ENCODE assay signal across 1 cellular context in the genomic region with DNA sequence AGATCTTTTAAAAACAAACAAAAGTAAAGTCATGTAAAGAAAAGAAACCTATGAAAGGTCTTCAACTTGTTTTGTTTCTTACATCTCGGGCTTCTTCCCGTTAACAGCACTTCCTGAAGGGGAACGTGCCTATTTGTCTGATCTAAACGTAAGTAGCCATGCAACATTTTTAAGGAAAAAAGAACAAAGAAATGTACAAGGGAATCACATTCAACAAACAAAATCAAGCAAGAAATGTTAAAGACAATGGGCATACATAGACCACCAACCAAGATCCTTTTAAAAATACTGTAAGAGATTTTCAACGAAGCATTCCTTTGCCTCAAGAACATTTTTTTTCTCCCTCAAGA.
TF ChIP-seq lines count a peak whose summit lies in the region.

No MANE protein-coding gene starts in this region.

TF ChIP-seq in GM23338, 12 proteins besides CTCF, POLR2A, EP300 and RAD21 (continued from another document):
- TF ChIP-seq, protein P1, sequence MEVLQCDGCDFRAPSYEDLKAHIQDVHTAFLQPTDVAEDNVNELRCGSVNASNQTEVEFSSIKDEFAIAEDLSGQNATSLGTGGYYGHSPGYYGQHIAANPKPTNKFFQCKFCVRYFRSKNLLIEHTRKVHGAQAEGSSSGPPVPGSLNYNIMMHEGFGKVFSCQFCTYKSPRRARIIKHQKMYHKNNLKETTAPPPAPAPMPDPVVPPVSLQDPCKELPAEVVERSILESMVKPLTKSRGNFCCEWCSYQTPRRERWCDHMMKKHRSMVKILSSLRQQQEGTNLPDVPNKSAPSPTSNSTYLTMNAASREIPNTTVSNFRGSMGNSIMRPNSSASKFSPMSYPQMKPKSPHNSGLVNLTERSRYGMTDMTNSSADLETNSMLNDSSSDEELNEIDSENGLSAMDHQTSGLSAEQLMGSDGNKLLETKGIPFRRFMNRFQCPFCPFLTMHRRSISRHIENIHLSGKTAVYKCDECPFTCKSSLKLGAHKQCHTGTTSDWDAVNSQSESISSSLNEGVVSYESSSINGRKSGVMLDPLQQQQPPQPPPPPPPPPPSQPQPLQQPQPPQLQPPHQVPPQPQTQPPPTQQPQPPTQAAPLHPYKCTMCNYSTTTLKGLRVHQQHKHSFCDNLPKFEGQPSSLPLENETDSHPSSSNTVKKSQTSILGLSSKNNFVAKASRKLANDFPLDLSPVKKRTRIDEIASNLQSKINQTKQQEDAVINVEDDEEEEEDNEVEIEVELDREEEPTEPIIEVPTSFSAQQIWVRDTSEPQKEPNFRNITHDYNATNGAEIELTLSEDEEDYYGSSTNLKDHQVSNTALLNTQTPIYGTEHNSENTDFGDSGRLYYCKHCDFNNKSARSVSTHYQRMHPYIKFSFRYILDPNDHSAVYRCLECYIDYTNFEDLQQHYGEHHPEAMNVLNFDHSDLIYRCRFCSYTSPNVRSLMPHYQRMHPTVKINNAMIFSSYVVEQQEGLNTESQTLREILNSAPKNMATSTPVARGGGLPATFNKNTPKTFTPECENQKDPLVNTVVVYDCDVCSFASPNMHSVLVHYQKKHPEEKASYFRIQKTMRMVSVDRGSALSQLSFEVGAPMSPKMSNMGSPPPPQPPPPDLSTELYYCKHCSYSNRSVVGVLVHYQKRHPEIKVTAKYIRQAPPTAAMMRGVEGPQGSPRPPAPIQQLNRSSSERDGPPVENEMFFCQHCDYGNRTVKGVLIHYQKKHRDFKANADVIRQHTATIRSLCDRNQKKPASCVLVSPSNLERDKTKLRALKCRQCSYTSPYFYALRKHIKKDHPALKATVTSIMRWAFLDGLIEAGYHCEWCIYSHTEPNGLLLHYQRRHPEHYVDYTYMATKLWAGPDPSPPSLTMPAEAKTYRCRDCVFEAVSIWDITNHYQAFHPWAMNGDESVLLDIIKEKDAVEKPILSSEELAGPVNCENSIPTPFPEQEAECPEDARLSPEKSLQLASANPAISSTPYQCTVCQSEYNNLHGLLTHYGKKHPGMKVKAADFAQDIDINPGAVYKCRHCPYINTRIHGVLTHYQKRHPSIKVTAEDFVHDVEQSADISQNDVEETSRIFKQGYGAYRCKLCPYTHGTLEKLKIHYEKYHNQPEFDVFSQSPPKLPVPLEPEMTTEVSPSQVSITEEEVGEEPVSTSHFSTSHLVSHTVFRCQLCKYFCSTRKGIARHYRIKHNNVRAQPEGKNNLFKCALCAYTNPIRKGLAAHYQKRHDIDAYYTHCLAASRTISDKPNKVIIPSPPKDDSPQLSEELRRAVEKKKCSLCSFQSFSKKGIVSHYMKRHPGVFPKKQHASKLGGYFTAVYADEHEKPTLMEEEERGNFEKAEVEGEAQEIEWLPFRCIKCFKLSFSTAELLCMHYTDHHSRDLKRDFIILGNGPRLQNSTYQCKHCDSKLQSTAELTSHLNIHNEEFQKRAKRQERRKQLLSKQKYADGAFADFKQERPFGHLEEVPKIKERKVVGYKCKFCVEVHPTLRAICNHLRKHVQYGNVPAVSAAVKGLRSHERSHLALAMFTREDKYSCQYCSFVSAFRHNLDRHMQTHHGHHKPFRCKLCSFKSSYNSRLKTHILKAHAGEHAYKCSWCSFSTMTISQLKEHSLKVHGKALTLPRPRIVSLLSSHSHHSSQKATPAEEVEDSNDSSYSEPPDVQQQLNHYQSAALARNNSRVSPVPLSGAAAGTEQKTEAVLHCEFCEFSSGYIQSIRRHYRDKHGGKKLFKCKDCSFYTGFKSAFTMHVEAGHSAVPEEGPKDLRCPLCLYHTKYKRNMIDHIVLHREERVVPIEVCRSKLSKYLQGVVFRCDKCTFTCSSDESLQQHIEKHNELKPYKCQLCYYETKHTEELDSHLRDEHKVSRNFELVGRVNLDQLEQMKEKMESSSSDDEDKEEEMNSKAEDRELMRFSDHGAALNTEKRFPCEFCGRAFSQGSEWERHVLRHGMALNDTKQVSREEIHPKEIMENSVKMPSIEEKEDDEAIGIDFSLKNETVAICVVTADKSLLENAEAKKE (CRISPR knock-in tag; IDR thresholded peaks at IDR 0.05): no peak
